In the genomic region with DNA sequence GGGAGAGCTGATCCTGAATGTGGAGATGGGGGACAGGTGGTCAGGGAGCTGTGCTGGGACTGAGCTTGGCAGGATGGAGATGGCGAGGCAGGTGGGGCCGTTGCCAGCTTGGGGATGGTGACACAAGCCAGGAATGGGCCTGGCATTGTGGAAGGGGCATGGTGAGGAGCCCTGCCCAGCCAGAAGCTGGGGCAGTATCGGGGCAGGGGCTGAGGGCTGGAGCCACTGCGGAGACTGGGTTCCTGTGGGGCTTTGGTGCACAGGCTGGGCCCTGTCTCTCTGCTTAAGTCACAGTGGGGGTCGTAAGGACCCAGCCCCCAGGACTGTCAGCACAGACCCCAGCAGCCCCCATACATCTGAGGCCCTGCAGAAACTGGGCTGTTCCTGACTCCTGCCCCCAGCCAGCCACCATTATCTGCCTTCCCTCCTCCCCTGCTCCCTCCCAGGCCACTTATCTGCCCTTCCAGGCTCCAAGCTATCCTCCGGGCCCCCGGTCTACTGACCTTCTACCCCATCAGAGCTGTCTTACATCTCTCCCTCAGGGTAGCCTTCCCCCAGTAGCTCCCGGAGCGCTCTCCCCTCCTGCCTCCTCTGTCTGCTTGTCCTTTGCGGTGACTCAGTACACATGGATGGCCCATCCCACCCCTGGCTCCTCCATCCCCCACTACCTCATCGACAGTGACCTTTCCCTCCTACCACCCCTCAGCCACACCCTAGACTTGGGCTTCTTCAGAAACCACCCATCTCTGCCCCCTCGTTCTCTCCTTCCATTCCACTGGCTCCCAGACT, we compare ENCODE assay signal across 1 cellular context.
TF ChIP-seq lines count a peak whose summit lies in the region.

No MANE protein-coding gene starts in this region.

TF ChIP-seq in K562, 482 proteins besides CTCF, POLR2A, EP300 and RAD21 (continued from another document and continues in another):
- TF ChIP-seq, protein P1, sequence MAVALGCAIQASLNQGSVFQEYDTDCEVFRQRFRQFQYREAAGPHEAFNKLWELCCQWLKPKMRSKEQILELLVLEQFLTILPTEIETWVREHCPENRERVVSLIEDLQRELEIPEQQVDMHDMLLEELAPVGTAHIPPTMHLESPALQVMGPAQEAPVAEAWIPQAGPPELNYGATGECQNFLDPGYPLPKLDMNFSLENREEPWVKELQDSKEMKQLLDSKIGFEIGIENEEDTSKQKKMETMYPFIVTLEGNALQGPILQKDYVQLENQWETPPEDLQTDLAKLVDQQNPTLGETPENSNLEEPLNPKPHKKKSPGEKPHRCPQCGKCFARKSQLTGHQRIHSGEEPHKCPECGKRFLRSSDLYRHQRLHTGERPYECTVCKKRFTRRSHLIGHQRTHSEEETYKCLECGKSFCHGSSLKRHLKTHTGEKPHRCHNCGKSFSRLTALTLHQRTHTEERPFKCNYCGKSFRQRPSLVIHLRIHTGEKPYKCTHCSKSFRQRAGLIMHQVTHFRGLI (CRISPR knock-in tag; IDR thresholded peaks at IDR 0.05), result no peak
- TF ChIP-seq, protein P2, sequence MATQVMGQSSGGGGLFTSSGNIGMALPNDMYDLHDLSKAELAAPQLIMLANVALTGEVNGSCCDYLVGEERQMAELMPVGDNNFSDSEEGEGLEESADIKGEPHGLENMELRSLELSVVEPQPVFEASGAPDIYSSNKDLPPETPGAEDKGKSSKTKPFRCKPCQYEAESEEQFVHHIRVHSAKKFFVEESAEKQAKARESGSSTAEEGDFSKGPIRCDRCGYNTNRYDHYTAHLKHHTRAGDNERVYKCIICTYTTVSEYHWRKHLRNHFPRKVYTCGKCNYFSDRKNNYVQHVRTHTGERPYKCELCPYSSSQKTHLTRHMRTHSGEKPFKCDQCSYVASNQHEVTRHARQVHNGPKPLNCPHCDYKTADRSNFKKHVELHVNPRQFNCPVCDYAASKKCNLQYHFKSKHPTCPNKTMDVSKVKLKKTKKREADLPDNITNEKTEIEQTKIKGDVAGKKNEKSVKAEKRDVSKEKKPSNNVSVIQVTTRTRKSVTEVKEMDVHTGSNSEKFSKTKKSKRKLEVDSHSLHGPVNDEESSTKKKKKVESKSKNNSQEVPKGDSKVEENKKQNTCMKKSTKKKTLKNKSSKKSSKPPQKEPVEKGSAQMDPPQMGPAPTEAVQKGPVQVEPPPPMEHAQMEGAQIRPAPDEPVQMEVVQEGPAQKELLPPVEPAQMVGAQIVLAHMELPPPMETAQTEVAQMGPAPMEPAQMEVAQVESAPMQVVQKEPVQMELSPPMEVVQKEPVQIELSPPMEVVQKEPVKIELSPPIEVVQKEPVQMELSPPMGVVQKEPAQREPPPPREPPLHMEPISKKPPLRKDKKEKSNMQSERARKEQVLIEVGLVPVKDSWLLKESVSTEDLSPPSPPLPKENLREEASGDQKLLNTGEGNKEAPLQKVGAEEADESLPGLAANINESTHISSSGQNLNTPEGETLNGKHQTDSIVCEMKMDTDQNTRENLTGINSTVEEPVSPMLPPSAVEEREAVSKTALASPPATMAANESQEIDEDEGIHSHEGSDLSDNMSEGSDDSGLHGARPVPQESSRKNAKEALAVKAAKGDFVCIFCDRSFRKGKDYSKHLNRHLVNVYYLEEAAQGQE (CRISPR knock-in tag; IDR thresholded peaks at IDR 0.05; ENCODE audit: low read depth), result no peak
- TF ChIP-seq HBP1 (CRISPR knock-in tag; IDR thresholded peaks at IDR 0.05), result peak; percentile 73
- peak; percentile 78; the same call in 1 of the 2 replicates for TF ChIP-seq PHF21A (IDR thresholded peaks at IDR 0.05; ENCODE audit: borderline replicate concordance, low read depth)
- TF ChIP-seq, protein P3, sequence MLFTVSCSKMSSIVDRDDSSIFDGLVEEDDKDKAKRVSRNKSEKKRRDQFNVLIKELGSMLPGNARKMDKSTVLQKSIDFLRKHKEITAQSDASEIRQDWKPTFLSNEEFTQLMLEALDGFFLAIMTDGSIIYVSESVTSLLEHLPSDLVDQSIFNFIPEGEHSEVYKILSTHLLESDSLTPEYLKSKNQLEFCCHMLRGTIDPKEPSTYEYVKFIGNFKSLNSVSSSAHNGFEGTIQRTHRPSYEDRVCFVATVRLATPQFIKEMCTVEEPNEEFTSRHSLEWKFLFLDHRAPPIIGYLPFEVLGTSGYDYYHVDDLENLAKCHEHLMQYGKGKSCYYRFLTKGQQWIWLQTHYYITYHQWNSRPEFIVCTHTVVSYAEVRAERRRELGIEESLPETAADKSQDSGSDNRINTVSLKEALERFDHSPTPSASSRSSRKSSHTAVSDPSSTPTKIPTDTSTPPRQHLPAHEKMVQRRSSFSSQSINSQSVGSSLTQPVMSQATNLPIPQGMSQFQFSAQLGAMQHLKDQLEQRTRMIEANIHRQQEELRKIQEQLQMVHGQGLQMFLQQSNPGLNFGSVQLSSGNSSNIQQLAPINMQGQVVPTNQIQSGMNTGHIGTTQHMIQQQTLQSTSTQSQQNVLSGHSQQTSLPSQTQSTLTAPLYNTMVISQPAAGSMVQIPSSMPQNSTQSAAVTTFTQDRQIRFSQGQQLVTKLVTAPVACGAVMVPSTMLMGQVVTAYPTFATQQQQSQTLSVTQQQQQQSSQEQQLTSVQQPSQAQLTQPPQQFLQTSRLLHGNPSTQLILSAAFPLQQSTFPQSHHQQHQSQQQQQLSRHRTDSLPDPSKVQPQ (CRISPR knock-in tag; IDR thresholded peaks at IDR 0.05; ENCODE audit: borderline replicate concordance), result no peak
- no peak for TF ChIP-seq RHOXF2B (CRISPR knock-in tag; conservative IDR thresholded peaks at IDR 0.05)
- no peak for TF ChIP-seq SAFB (IDR thresholded peaks at IDR 0.05; ENCODE audit: borderline replicate concordance, low read depth, low read length)
- TF ChIP-seq PHTF2 (CRISPR knock-in tag; IDR thresholded peaks at IDR 0.05), result no peak
- TF ChIP-seq SMARCC2 (IDR thresholded peaks at IDR 0.05; ENCODE audit: low read depth), result peak; percentile 34; the same call in 1 of the 2 replicates
- TF ChIP-seq SREBF1 (IDR thresholded peaks at IDR 0.05; ENCODE audit: borderline replicate concordance, low read depth, low read length), result no peak
- TF ChIP-seq THRAP3 (IDR thresholded peaks at IDR 0.05; ENCODE audit: borderline replicate concordance), result no peak
- TF ChIP-seq PTBP1 (IDR thresholded peaks at IDR 0.05; ENCODE audit: low read depth, low read length), result no peak
- no peak for TF ChIP-seq GATAD2A (IDR thresholded peaks at IDR 0.05)
- no peak for TF ChIP-seq DIDO1 (tag; IDR thresholded peaks at IDR 0.05; ENCODE audit: low read depth)
- TF ChIP-seq ZNF780A (CRISPR knock-in tag; IDR thresholded peaks at IDR 0.05), result no peak
- TF ChIP-seq MEIS2 (IDR thresholded peaks at IDR 0.05; ENCODE audit: partially characterized antibody), result no peak
- no peak for TF ChIP-seq ZNF184 (CRISPR knock-in tag; IDR thresholded peaks at IDR 0.05)
- no peak for TF ChIP-seq EHMT2 (IDR thresholded peaks at IDR 0.05)
- no peak for TF ChIP-seq FOXA1 (IDR thresholded peaks at IDR 0.05; ENCODE audit: borderline replicate concordance)
- TF ChIP-seq NFE2L1 (tag; IDR thresholded peaks at IDR 0.05; ENCODE audit: borderline replicate concordance, low read depth), result no peak
- TF ChIP-seq TEAD2 (tag; IDR thresholded peaks at IDR 0.05), result no peak
- TF ChIP-seq ZKSCAN8 (CRISPR knock-in tag; IDR thresholded peaks at IDR 0.05), result 0 out of 2 replicates have a peak, but pooled peaks have one; percentile 21
- 0 out of 2 replicates have a peak, but pooled peaks have one; percentile 63 for TF ChIP-seq MYNN (IDR thresholded peaks at IDR 0.05)
- no peak for TF ChIP-seq MYNN (CRISPR knock-in tag; IDR thresholded peaks at IDR 0.05)
- no peak for TF ChIP-seq PHF8 (IDR thresholded peaks at IDR 0.05; ENCODE audit: borderline replicate concordance, low read length)
- no peak for TF ChIP-seq CHD7 (IDR thresholded peaks at IDR 0.05; ENCODE audit: low read depth, low read length)
- TF ChIP-seq, protein P4, sequence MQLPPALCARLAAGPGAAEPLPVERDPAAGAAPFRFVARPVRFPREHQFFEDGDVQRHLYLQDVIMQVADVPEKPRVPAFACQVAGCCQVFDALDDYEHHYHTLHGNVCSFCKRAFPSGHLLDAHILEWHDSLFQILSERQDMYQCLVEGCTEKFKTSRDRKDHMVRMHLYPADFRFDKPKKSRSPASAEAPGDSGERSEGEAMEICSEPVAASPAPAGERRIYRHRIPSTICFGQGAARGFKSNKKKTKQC (CRISPR knock-in tag; IDR thresholded peaks at IDR 0.05), result no peak
- no peak for TF ChIP-seq FOXO4 (CRISPR knock-in tag; IDR thresholded peaks at IDR 0.05)
- no peak for TF ChIP-seq SNRNP70 (optimal IDR thresholded peaks at IDR 0.05; ENCODE audit: low read depth, low read length)
- no peak for TF ChIP-seq ZNF124 (CRISPR knock-in tag; IDR thresholded peaks at IDR 0.05)
- TF ChIP-seq NBN (IDR thresholded peaks at IDR 0.05; ENCODE audit: low read depth), result 0 out of 2 replicates have a peak, but pooled peaks have one; percentile 53
